1 cellular context compared by ENCODE assay signal in genomic region chr6:46010771-46011170, GRCh38.
TF ChIP-seq lines count a peak whose summit lies in the region.

No MANE protein-coding gene starts in this region.

TF ChIP-seq in HepG2, 621 proteins besides CTCF, POLR2A, EP300 and RAD21 (continued from another document):
- TF ChIP-seq KDM5B (CRISPR knock-in tag; IDR thresholded peaks at IDR 0.05; ENCODE audit: borderline replicate concordance) (no peak), ZNF512B (CRISPR knock-in tag; IDR thresholded peaks at IDR 0.05; ENCODE audit: borderline replicate concordance) (no peak), ZNF616 (CRISPR knock-in tag; IDR thresholded peaks at IDR 0.05; ENCODE audit: low read depth) (no peak), ZNF256 (CRISPR knock-in tag; conservative IDR thresholded peaks at IDR 0.05) (no peak), ZNF280D (CRISPR knock-in tag; IDR thresholded peaks at IDR 0.05) (no peak), ZNF605 (CRISPR knock-in tag; IDR thresholded peaks at IDR 0.05) (no peak), MYC (CRISPR knock-in tag; IDR thresholded peaks at IDR 0.05; ENCODE audit: borderline replicate concordance) (no peak), MAF1 (CRISPR knock-in tag; IDR thresholded peaks at IDR 0.05; ENCODE audit: borderline replicate concordance) (no peak), ZNF556 (CRISPR knock-in tag; IDR thresholded peaks at IDR 0.05; ENCODE audit: borderline replicate concordance) (no peak), ZNF652 (CRISPR knock-in tag; IDR thresholded peaks at IDR 0.05; ENCODE audit: borderline replicate concordance, low read depth) (no peak)
- TF ChIP-seq, protein P1, sequence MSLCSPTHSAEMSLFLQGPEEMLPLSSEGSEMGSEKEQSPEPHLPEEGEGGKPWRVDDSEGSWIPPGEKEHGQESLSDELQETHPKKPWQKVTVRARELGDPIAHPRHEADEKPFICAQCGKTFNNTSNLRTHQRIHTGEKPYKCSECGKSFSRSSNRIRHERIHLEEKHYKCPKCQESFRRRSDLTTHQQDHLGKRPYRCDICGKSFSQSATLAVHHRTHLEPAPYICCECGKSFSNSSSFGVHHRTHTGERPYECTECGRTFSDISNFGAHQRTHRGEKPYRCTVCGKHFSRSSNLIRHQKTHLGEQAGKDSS (CRISPR knock-in tag; IDR thresholded peaks at IDR 0.05; ENCODE audit: borderline replicate concordance, low read depth) = no peak
